In genomic region chr7:140924019-140924820, GRCh38 we compare ENCODE assay signal across 8 cellular contexts. TPM values are rescaled to one million over a fixed set of nuclear protein-coding genes. Genes with fewer than 3 reads are reported as not detected.
A peak's percentile ranks its signal among the peaks of the same experiment; 100 is the strongest.
DNase-seq lines count a peak whose midpoint lies in the region; ATAC-seq and TF ChIP-seq lines count a peak whose summit lies in the region.

No MANE protein-coding gene starts in this region.

- H3K9me3 Mint-ChIP-seq in activated CD4-positive, alpha-beta memory T cell treated with anti-CD3 and anti-CD28 coated beads, Interleukin-2, amount 10 ng/mL, durations not matched to agents 7 days and 5 days, result no peaks in the 10 kb centered on the region

- POLR2A ChIA-PET in activated CD4-positive, alpha-beta memory T cell treated with anti-CD3 and anti-CD28 coated beads, Interleukin-2, amount 10 ng/mL, durations not matched to agents 7 days and 5 days (lab: Charles Lee), result interaction anchor here (0.7 to 2.8 kb wide), 10 partner anchors 13 to 1884 kb away, joined by 3 to 30 read pairs (median 4); partner anchors contain the start of genes AGK, MRPS33 and SSBP1

- H3K27ac Mint-ChIP-seq in activated CD4-positive, alpha-beta memory T cell treated with anti-CD3 and anti-CD28 coated beads, Interleukin-2, amount 10 ng/mL, durations not matched to agents 7 days and 5 days, result no peak overlapping the region

- CTCF ChIA-PET in activated CD4-positive, alpha-beta memory T cell treated with anti-CD3 and anti-CD28 coated beads, Interleukin-2, amount 10 ng/mL, durations not matched to agents 7 days and 5 days (lab: Charles Lee), result interaction anchor here (0.6 to 2.7 kb wide), 6 partner anchors 50 to 123 kb away, joined by 3 to 11 read pairs (median 4); partner anchors contain the start of gene MRPS33

- H3K4me3 Mint-ChIP-seq in activated CD4-positive, alpha-beta memory T cell treated with anti-CD3 and anti-CD28 coated beads, Interleukin-2, amount 10 ng/mL, durations not matched to agents 7 days and 5 days, result no peak overlapping the region

- peaks cover 13% of the 10 kb centered on the region for H3K4me1 Mint-ChIP-seq in activated CD4-positive, alpha-beta memory T cell treated with anti-CD3 and anti-CD28 coated beads, Interleukin-2, amount 10 ng/mL, durations not matched to agents 7 days and 5 days

- no peaks in the 10 kb centered on the region for H3K36me3 Mint-ChIP-seq in activated CD4-positive, alpha-beta memory T cell treated with anti-CD3 and anti-CD28 coated beads, Interleukin-2, amount 10 ng/mL, durations not matched to agents 7 days and 5 days (ENCODE audit: low read depth)

- peak; percentile 61 for TF ChIP-seq POLR2A in GM19099 (IDR thresholded peaks at IDR 0.05; ENCODE audit: extremely low read depth, insufficient read length, low read depth)

- peak; percentile 91 for ATAC-seq in HG03354 (IDR thresholded peaks at IDR 0.05; ENCODE audit: poor library complexity, severe bottlenecking, unreplicated experiment)

- DNase-seq in C1 segment of cervical spinal cord (lab: John Stamatoyannopoulos, UW) (peak in 13 of 14 donors; percentile 61 to 89 (median 74)), NCI-H69 (lab: John Stamatoyannopoulos, UW) (peak; percentile 89), medulla oblongata (ENCODE audit: extremely low spot score) (peak; percentile 90)
- peak; percentile 79 for DNase-seq in activated CD4-positive, alpha-beta memory T cell treated with anti-CD3 and anti-CD28 coated beads, Interleukin-2, amount 10 ng/mL, durations not matched to agents 7 days and 5 days
- DNase-seq in effector CD4-positive, alpha-beta T cell, result peak; percentile 71
- DNase-seq in stimulated activated CD8-positive, alpha-beta memory T cell treated with anti-CD3 and anti-CD28 coated beads, Interleukin-12 subunit alpha, Interleukin-12 subunit beta, amount 100 ng/mL, for 1 hour (ENCODE audit: low read depth), result peak; percentile 49

- H3K27me3 Mint-ChIP-seq in activated CD4-positive, alpha-beta memory T cell treated with anti-CD3 and anti-CD28 coated beads, Interleukin-2, amount 10 ng/mL, durations not matched to agents 7 days and 5 days, result no peaks in the 10 kb centered on the region

RNA-seq across cellular contexts. Expression of gene BRAF, which starts 0.5 kb away (rescaled TPM):
- 10 to 100 TPM; 30.3 to 30.9 TPM for total RNA-seq in activated CD4-positive, alpha-beta memory T cell treated with anti-CD3 and anti-CD28 coated beads, Interleukin-2, amount 10 ng/mL, durations not matched to agents 7 days and 5 days

Comparison
In these comparisons a context has a peak if more than half of its experiments do, and no peak if none do; other contexts are left out.
1. Peak in every context shown above with its lines: DNase-seq and ATAC-seq.